In genomic region chr1:172826096-172826741, GRCh38 we compare ENCODE assay signal across 8 cellular contexts.
A peak's percentile ranks its signal among the peaks of the same experiment; 100 is the strongest.
DNase-seq lines count a peak whose midpoint lies in the region; ATAC-seq and TF ChIP-seq lines count a peak whose summit lies in the region.

No MANE protein-coding gene starts in this region.

- ATAC-seq in GM18498 (IDR thresholded peaks at IDR 0.05; ENCODE audit: unreplicated experiment) (peak; percentile 53), body of pancreas (peak; percentile 79), GM21529 (IDR thresholded peaks at IDR 0.05; ENCODE audit: unreplicated experiment) (no peak)

- peak; percentile 74 for DNase-seq in AG20443 (ENCODE audit: low spot score)
- peak; percentile 55 for DNase-seq in NB4 (ENCODE audit: low read depth)
- peak in 2 of 4 donors; percentile 16 to 42 for DNase-seq in body of pancreas
- peak; percentile 65 for DNase-seq in inferior parietal cortex (ENCODE audit: extremely low spot score)
- DNase-seq in smooth muscle cell of the brain vasculature (ENCODE audit: low read depth, low spot score), result peak; percentile 71
- DNase-seq in posterior vena cava (ENCODE audit: low spot score), result no peak

- no peaks in the 10 kb centered on the region for H3K9me3 ChIP-seq in body of pancreas

- intact Hi-C loops in body of pancreas (cut with DNase I) (no loop called here), posterior vena cava (cut with DNase I) (no loop called here)

- WGBS in body of pancreas, 2 donors, result 33% methylated on average over 10 of the region's 10 CpGs

- H3K36me3 ChIP-seq in body of pancreas (replicated peaks in 1 of 2; ENCODE audit: insufficient read depth in 1 of 2, low read depth in 2 of 2), result no peaks in the 10 kb centered on the region

- H3K27ac ChIP-seq in body of pancreas, result peak overlapping the region in 3 of 4 donors; percentile 0 to 55 (median 25)

- H3K4me1 ChIP-seq in body of pancreas, result no peaks in the 10 kb centered on the region

- TF ChIP-seq POLR2A in NB4 (IDR thresholded peaks at IDR 0.05; ENCODE audit: extremely low read depth, insufficient read length) (no peak), body of pancreas (IDR thresholded peaks at IDR 0.05) (no peak)

- H3K4me3 ChIP-seq in NB4 (ENCODE audit: low read depth, low read length), result no peak overlapping the region
- no peak overlapping the region for H3K4me3 ChIP-seq in body of pancreas

- TF ChIP-seq CTCF in NB4 (IDR thresholded peaks at IDR 0.05; ENCODE audit: low read depth, low read length) (peak; percentile 49), body of pancreas (IDR thresholded peaks at IDR 0.05) (peak in 6 of 7 experiments; percentile 45 to 78 (median 74))

- H3K27me3 ChIP-seq in body of pancreas, result no peaks in the 10 kb centered on the region
